In the genomic region with DNA sequence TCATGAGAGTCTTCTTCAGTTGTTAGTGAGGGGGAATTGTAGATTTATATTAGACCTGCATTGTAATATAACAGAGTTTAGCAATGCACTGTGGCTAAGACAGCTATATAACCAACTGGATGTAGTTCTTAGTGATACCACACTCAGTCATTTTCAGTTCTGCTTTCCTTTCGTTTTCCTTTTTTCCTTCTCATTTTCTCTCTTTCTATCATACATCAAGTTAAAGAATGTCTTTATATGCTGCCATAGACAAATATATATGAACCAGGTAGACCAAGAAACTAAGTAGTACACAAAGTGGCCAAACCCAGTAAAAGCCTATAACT, we compare ENCODE assay signal across 9 cellular contexts. TPM values are rescaled to one million over a fixed set of nuclear protein-coding genes. Genes with fewer than 3 reads are reported as not detected.
DNase-seq lines count a peak whose midpoint lies in the region; ATAC-seq and TF ChIP-seq lines count a peak whose summit lies in the region.
"Had no signal": no experiment of that assay in that cellular context is flagged by ENCODE, and none has a peak within 500 bp of the region (broad histone marks: within the 10 kb centered on the region; RNA-seq: fewer than 3 reads in every experiment).

No MANE protein-coding gene starts in this region.

- ATAC-seq in HG02678 (IDR thresholded peaks at IDR 0.05; ENCODE audit: unreplicated experiment), result peak; percentile 49
- ATAC-seq in naive thymus-derived CD8-positive, alpha-beta T cell, result peak in 1 of 2 donors; percentile 59

- peaks cover 23 to 46% (median 45%) of the 10 kb centered on the region in 3 donors for H3K36me3 Mint-ChIP-seq in naive thymus-derived CD8-positive, alpha-beta T cell

- peak overlapping the region; percentile 27 to 75 (median 51) for H3K4me3 Mint-ChIP-seq in naive thymus-derived CD8-positive, alpha-beta T cell

- H3K9me3 Mint-ChIP-seq in naive thymus-derived CD8-positive, alpha-beta T cell, result peaks cover 0 to 2% (median 0%) of the 10 kb centered on the region in 9 donors

- CTCF ChIA-PET in GM10248 (lab: Yijun Ruan, JAX), result interaction anchor here (1.7 to 3.2 kb wide), 3 partner anchors 10 to 19 kb away, joined by 4 to 11 read pairs (median 9); no protein-coding TSS in a partner anchor

- H3K27me3 Mint-ChIP-seq in naive thymus-derived CD8-positive, alpha-beta T cell, result no peaks in the 10 kb centered on the region

- H3K27ac Mint-ChIP-seq in naive thymus-derived CD8-positive, alpha-beta T cell, result peak overlapping the region; percentile 49 to 100 (median 80)

- TF ChIP-seq CTCF in GM10248 (IDR thresholded peaks at IDR 0.05; ENCODE audit: control extremely low read depth, extremely low read depth, low read depth, missing control alignments), result no peak

- H3K4me1 Mint-ChIP-seq in naive thymus-derived CD8-positive, alpha-beta T cell, result peaks cover 31 to 83% (median 68%) of the 10 kb centered on the region in 4 donors

- DNase-seq in SIG-M5 treated with dmso at 0.1 percent for 504 hours (lab: John Stamatoyannopoulos, UW; ENCODE audit: unreplicated experiment) (peak; percentile 60), SIG-M5 (lab: John Stamatoyannopoulos, UW) (no peak), NAMALWA (ENCODE audit: low spot score) (peak; percentile 47), NCI-H1092 (lab: John Stamatoyannopoulos, UW) (no peak), GM10248 (ENCODE audit: extremely low spot score) (no peak), DMS153 treated with DMSO at 0.1 percent for 48 hours (lab: John Stamatoyannopoulos, UW; ENCODE audit: unreplicated experiment) (no peak)
- no peak for DNase-seq in naive thymus-derived CD8-positive, alpha-beta T cell
- DNase-seq: Peyer's patch had no signal

- POLR2A ChIA-PET in naive thymus-derived CD8-positive, alpha-beta T cell (lab: Charles Lee), result interaction anchor here (1.4 kb wide), 1 partner anchor 9 kb away, joined by 5 read pairs; no protein-coding TSS in a partner anchor
- POLR2A ChIA-PET in GM10248 (lab: Yijun Ruan, JAX), result interaction anchor here (1.2 kb wide), 1 partner anchor 9 kb away, joined by 4 read pairs; no protein-coding TSS in a partner anchor

RNA-seq across cellular contexts. Expression of a gene that starts 43.7 kb away (rescaled TPM):
- 100 to 1,000 TPM; 187 to 192 TPM for total RNA-seq in naive thymus-derived CD8-positive, alpha-beta T cell
- 100 to 1,000 TPM; 127 to 164 (median 135) TPM for polyA plus RNA-seq in naive thymus-derived CD8-positive, alpha-beta T cell

Comparison
In these comparisons a context has a peak if more than half of its experiments do, and no peak if none do; other contexts are left out.
1. DNase-seq: peak in SIG-M5 treated with dmso at 0.1 percent for 504 hours (single experiment) and NAMALWA (single experiment); none in SIG-M5 (single experiment), naive thymus-derived CD8-positive, alpha-beta T cell (0 of 10), NCI-H1092 (single experiment), GM10248 (single experiment) and DMS153 treated with DMSO at 0.1 percent for 48 hours (single experiment).